ENCODE assay signal across 12 cellular contexts in the genomic region with DNA sequence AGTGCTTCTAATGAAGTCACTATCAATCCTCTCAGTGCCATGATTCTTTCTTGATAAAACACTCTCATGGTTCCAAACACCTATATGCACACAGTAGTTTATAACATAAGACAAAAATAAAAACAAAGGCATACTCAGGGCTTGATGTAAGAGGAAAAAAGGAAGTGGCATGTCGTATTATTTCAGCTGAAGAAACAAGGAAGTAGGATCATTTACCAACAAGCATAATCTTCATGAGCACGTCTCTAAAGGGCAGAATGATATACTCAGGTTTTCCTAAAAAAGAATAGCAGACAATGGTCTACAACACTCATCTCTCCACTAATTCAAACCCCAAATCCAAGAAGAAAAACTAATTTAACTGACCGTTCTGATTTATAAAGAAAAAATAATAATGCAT. TPM values are rescaled to one million over a fixed set of nuclear protein-coding genes. Genes with fewer than 3 reads are reported as not detected.
DNase-seq lines count a peak whose midpoint lies in the region; ATAC-seq, FAIRE-seq and TF ChIP-seq lines count a peak whose summit lies in the region.
"Had no signal": no experiment of that assay in that cellular context is flagged by ENCODE, and none has a peak within 500 bp of the region (broad histone marks: within the 10 kb centered on the region; RNA-seq: fewer than 3 reads in every experiment).

No MANE protein-coding gene starts in this region.

- no peak overlapping the region for H3K27ac ChIP-seq in CD4-positive, CD25-positive, alpha-beta regulatory T cell (ENCODE audit: insufficient read depth, low read length, poor library complexity, severe bottlenecking)
- peak overlapping the region; percentile 11 for H3K27ac ChIP-seq in muscle layer of duodenum (ENCODE audit: low read length)
- H3K27ac ChIP-seq: C4-2B had no signal

- H3K4me3 Mint-ChIP-seq in CD4-positive, CD25-positive, alpha-beta regulatory T cell, result no peak overlapping the region

- ATAC-seq in CD4-positive, CD25-positive, alpha-beta regulatory T cell (ENCODE audit: low read depth in 2 of 2), result no peak

- peaks cover 24 to 40% (median 33%) of the 10 kb centered on the region in 4 donors for H3K4me1 Mint-ChIP-seq in CD4-positive, CD25-positive, alpha-beta regulatory T cell

- no peaks in the 10 kb centered on the region for H3K9me3 Mint-ChIP-seq in CD4-positive, CD25-positive, alpha-beta regulatory T cell

- H3K36me3 ChIP-seq in CD4-positive, CD25-positive, alpha-beta regulatory T cell (ENCODE audit: control insufficient read depth, insufficient read depth, low read length), result peaks cover 14% of the 10 kb centered on the region
- peaks cover 0 to 5% of the 10 kb centered on the region in 2 donors for H3K36me3 ChIP-seq in muscle layer of duodenum (ENCODE audit: control insufficient read depth in 1 of 2, insufficient read depth in 2 of 2, low read length in 2 of 2)

- no peaks in the 10 kb centered on the region for H3K9me3 ChIP-seq in CD4-positive, CD25-positive, alpha-beta regulatory T cell (ENCODE audit: control insufficient read depth in 2 of 2, low read length in 2 of 2)
- H3K9me3 ChIP-seq in muscle layer of duodenum (ENCODE audit: control insufficient read depth in 1 of 2, low read length in 2 of 2), result no peaks in the 10 kb centered on the region

- no peak for FAIRE-seq in RCC 7860 (lab: Jason Lieb, UNC)

- no peaks in the 10 kb centered on the region for H3K27me3 Mint-ChIP-seq in CD4-positive, CD25-positive, alpha-beta regulatory T cell

- TF ChIP-seq CTCF in choroid plexus epithelial cell (conservative IDR thresholded peaks at IDR 0.05; ENCODE audit: low read depth, low read length), result no peak

- peak overlapping the region in 2 of 3 donors; percentile 2 to 25 for H3K27ac Mint-ChIP-seq in CD4-positive, CD25-positive, alpha-beta regulatory T cell

- no peaks in the 10 kb centered on the region for H3K27me3 ChIP-seq in CD4-positive, CD25-positive, alpha-beta regulatory T cell (ENCODE audit: control insufficient read depth, insufficient read depth, low read length)
- H3K27me3 ChIP-seq in muscle layer of duodenum (ENCODE audit: low read depth, low read length), result no peaks in the 10 kb centered on the region

- H3K4me1 ChIP-seq in CD4-positive, CD25-positive, alpha-beta regulatory T cell (ENCODE audit: control insufficient read depth, insufficient read depth, low read length, poor library complexity, severe bottlenecking), result no peaks in the 10 kb centered on the region
- H3K4me1 ChIP-seq in muscle layer of duodenum (ENCODE audit: control insufficient read depth in 1 of 2, insufficient read depth in 2 of 2, low read length in 2 of 2), result peaks cover 8 to 13% of the 10 kb centered on the region in 2 donors

- H3K4me3 ChIP-seq in CD4-positive, CD25-positive, alpha-beta regulatory T cell (ENCODE audit: low read depth, low read length), result no peak overlapping the region
- H3K4me3 ChIP-seq in choroid plexus epithelial cell (ENCODE audit: low read depth, low read length), result no peak overlapping the region
- H3K4me3 ChIP-seq in muscle layer of duodenum (ENCODE audit: low read depth in 1 of 2, low read length in 2 of 2), result no peak overlapping the region

- DNase-seq in CD4-positive, CD25-positive, alpha-beta regulatory T cell, result no peak
- DNase-seq in NOMO-1 treated with DMSO at 0.1 percent for 48 hours (lab: John Stamatoyannopoulos, UW; ENCODE audit: unreplicated experiment) (peak; percentile 93), choroid plexus epithelial cell (ENCODE audit: low read depth) (peak; percentile 51), RCC 7860 (ENCODE audit: low spot score) (no peak), HK-2 (ENCODE audit: unreplicated experiment) (no peak), NCI-H1092 (lab: John Stamatoyannopoulos, UW) (no peak), cerebellum (ENCODE audit: low spot score) (no peak)
- DNase-seq: activated CD8-positive, alpha-beta memory T cell treated with anti-CD3 and anti-CD28 coated beads, Interleukin-2, amount 50 U/mL, for 48 hours; NCI-H1048; stimulated activated naive CD4-positive, alpha-beta T cell treated with Interleukin-2 at 50 U/mL for 16 hours had no signal

- H3K36me3 Mint-ChIP-seq in CD4-positive, CD25-positive, alpha-beta regulatory T cell, result peaks cover 25% of the 10 kb centered on the region

RNA-seq across cellular contexts. Expression of gene NUMB, which starts 33.9 kb away (rescaled TPM):
- 53.2 TPM for total RNA-seq in CD4-positive, CD25-positive, alpha-beta regulatory T cell
- polyA plus RNA-seq in CD4-positive, CD25-positive, alpha-beta regulatory T cell, result 10 to 100 TPM; 28.8 to 34.5 (median 32.1) TPM
- 34.5 TPM for total RNA-seq in cerebellum

Comparison
In these comparisons a context has a peak if more than half of its experiments do, and no peak if none do; other contexts are left out.
1. DNase-seq: peak in NOMO-1 treated with DMSO at 0.1 percent for 48 hours (single experiment) and choroid plexus epithelial cell (single experiment); none in CD4-positive, CD25-positive, alpha-beta regulatory T cell (0 of 3), RCC 7860 (single experiment), HK-2 (single experiment), NCI-H1092 (single experiment) and cerebellum (single experiment).